8 cellular contexts compared by ENCODE assay signal in genomic region chr14:71319646-71320045, GRCh38. TPM values are rescaled to one million over a fixed set of nuclear protein-coding genes. Genes with fewer than 3 reads are reported as not detected.
DNase-seq lines count a peak whose midpoint lies in the region; ATAC-seq and TF ChIP-seq lines count a peak whose summit lies in the region.

No MANE protein-coding gene starts in this region.

- H3K9me3 ChIP-seq in esophagus (ENCODE audit: control insufficient read depth in 2 of 2, insufficient read depth in 1 of 2, low read depth in 1 of 2, low read length in 1 of 2), result no peaks in the 10 kb centered on the region

- H3K9me3 Mint-ChIP-seq in HFFc6 (no peaks in the 10 kb centered on the region), neural crest cell (no peaks in the 10 kb centered on the region)

- TF ChIP-seq CTCF in HFFc6 (IDR thresholded peaks at IDR 0.05) (peak; percentile 7; the same call in 1 of the 2 replicates), neural crest cell (conservative IDR thresholded peaks at IDR 0.05) (no peak)

- H3K27ac ChIP-seq in esophagus (ENCODE audit: low read depth in 2 of 2, low read length in 1 of 2), result peak overlapping the region; percentile 31 to 72

- peak overlapping the region; percentile 46 to 77 for H3K4me3 ChIP-seq in esophagus (ENCODE audit: low read depth in 1 of 2, low read length in 2 of 2)

- H3K4me1 Mint-ChIP-seq in HFFc6 (ENCODE audit: low read depth) (peaks cover 43% of the 10 kb centered on the region), neural crest cell (peaks cover 27% of the 10 kb centered on the region)

- H3K27ac Mint-ChIP-seq in HFFc6 (peak overlapping the region; percentile 82), neural crest cell (ENCODE audit: unreplicated experiment) (no peak overlapping the region)

- H3K4me3 Mint-ChIP-seq in HFFc6 (peak overlapping the region; percentile 96), neural crest cell (peak overlapping the region; percentile 85)

- no peaks in the 10 kb centered on the region for H3K27me3 ChIP-seq in esophagus (ENCODE audit: control insufficient read depth in 1 of 2, insufficient read depth in 2 of 2, low read length in 2 of 2)

- no peaks in the 10 kb centered on the region for H3K36me3 ChIP-seq in esophagus (ENCODE audit: control insufficient read depth in 2 of 2, insufficient read depth in 2 of 2, low read length in 1 of 2)

- peak; percentile 63 for DNase-seq in DMS79 treated with DMSO at 0.1 percent for 48 hours (lab: John Stamatoyannopoulos, UW)
- DNase-seq in HFFc6, result peak; percentile 34
- DNase-seq in SK-N-DZ (ENCODE audit: low spot score), result peak; percentile 32
- peak; percentile 8 for DNase-seq in neural crest cell (ENCODE audit: low read depth, low spot score)
- DNase-seq in GM19238 (ENCODE audit: insufficient read length, low spot score), result no peak
- DNase-seq in NCI-H446 (lab: John Stamatoyannopoulos, UW), result no peak

- H3K4me1 ChIP-seq in esophagus (ENCODE audit: control insufficient read depth in 2 of 2, insufficient read depth in 2 of 2, low read length in 1 of 2), result peaks cover 0 to 3% of the 10 kb centered on the region in 2 donors

- no peak for ATAC-seq in GM21529 (IDR thresholded peaks at IDR 0.05; ENCODE audit: unreplicated experiment)

- H3K36me3 Mint-ChIP-seq in HFFc6 (ENCODE audit: low read depth) (peaks cover 15% of the 10 kb centered on the region), neural crest cell (ENCODE audit: low read depth) (no peaks in the 10 kb centered on the region)

- H3K27me3 Mint-ChIP-seq in HFFc6 (ENCODE audit: insufficient read depth) (no peaks in the 10 kb centered on the region; the same call in 1 of the 2 replicates), neural crest cell (ENCODE audit: low read depth) (no peaks in the 10 kb centered on the region)

- 10 to 13% methylated on average over 5 of the region's 5 CpGs for WGBS in esophagus, 2 donors

RNA-seq across cellular contexts. Expression of gene SIPA1L1, which starts 0.6 kb away (rescaled TPM):
- total RNA-seq in HFFc6 (2021; fragmentation: NEBNext Ultra II Directional; extraction: Animal tissue kit (Norgen Biotek cat#: 25700)), result 100 to 1,000 TPM; 108 to 125 (median 124) TPM
- 2.8 and 3.4 TPM in 2 replicates for polyA plus RNA-seq in SK-N-DZ (2014; cell fraction: cytosol; rRNA removed)
- polyA plus RNA-seq in SK-N-DZ (2014; cell fraction: nucleus; rRNA removed), result 7.8 and 8.4 TPM in 2 replicates
- 10 to 100 TPM; 17.7 to 21.4 TPM for polyA plus RNA-seq in esophagus
- total RNA-seq in neural crest cell, result 33.3 and 36.5 TPM in 2 replicates

Comparison
In these comparisons a context has a peak if more than half of its experiments do, and no peak if none do; other contexts are left out.
1. DNase-seq: peak in DMS79 treated with DMSO at 0.1 percent for 48 hours (single experiment), HFFc6 (single experiment), SK-N-DZ (single experiment) and neural crest cell (single experiment); none in GM19238 (single experiment) and NCI-H446 (0 of 2).